Comparison of ENCODE assay signal across 8 cellular contexts in the genomic region with DNA sequence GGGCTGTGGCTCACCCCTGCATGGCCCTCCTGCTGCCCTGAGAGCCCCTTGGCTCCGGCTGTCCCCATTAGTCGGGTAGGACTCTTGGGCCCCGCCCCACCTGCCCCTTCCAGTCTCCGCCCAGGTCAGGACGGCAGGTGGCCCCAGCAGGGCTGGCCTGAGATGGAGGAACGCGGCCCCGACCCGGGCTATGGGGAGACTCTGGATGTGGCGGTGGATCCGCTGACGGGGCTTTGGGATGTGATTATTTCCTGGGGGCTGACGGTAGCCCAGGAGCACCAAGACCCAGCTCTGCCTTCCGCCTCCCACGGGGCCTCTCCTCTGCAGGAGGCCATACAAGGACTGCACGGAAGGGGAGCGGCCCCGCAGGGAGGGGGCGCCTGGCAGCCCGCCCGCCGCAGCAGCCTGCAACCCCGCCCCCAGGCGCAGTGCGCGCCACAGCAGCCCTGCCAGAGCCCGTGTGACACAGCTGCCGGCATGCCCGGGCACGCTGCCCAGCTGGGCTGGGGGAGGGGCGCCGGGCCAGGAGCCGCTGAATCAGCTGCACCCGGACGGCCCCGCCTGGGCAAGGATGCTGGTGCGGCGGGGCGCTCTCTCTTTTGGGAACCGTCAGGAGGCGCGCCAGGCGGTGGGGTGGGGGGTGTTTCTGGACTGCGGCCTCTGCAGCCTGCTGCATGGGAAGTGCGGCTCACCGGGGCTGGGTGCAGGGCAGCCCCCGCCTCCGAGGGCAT. TPM values are rescaled to one million over a fixed set of nuclear protein-coding genes. Genes with fewer than 3 reads are reported as not detected.
A peak's percentile ranks its signal among the peaks of the same experiment; 100 is the strongest.
DNase-seq lines count a peak whose midpoint lies in the region; ATAC-seq and TF ChIP-seq lines count a peak whose summit lies in the region.

No MANE protein-coding gene starts in this region.

- H3K27ac Mint-ChIP-seq in activated CD4-positive, alpha-beta T cell treated with anti-CD3 and anti-CD28 coated beads for 36 hours, result peak overlapping the region; percentile 97

- peak; percentile 48 for ATAC-seq in HG03378 (IDR thresholded peaks at IDR 0.05; ENCODE audit: unreplicated experiment)
- ATAC-seq in activated CD4-positive, alpha-beta T cell treated with anti-CD3 and anti-CD28 coated beads for 36 hours, result peak; percentile 88

- H3K27me3 Mint-ChIP-seq in activated CD4-positive, alpha-beta T cell treated with anti-CD3 and anti-CD28 coated beads for 36 hours, result no peaks in the 10 kb centered on the region

- no peaks in the 10 kb centered on the region for H3K36me3 Mint-ChIP-seq in activated CD4-positive, alpha-beta T cell treated with anti-CD3 and anti-CD28 coated beads for 36 hours (ENCODE audit: low read depth)

- POLR2A ChIA-PET in activated CD4-positive, alpha-beta T cell treated with anti-CD3 and anti-CD28 coated beads for 36 hours (lab: Charles Lee), result interaction anchor here (0.8 kb wide), 1 partner anchor 180 kb away, joined by 3 read pairs; no protein-coding TSS in a partner anchor

- intact Hi-C loops in activated CD4-positive, alpha-beta T cell treated with anti-CD3 and anti-CD28 coated beads for 36 hours (cut with DNase I, micrococcal nuclease), result loop anchor here (1.0 to 10.0 kb wide), 16 partner anchors 8 to 1715 kb away; a partner anchor contains a TSS

- TF ChIP-seq CTCF in choroid plexus epithelial cell (conservative IDR thresholded peaks at IDR 0.05; ENCODE audit: low read depth, low read length), result no peak

- CTCF ChIA-PET in activated CD4-positive, alpha-beta T cell treated with anti-CD3 and anti-CD28 coated beads for 36 hours (lab: Charles Lee), result interaction anchor here (0.7 to 1.0 kb wide), 5 partner anchors 8 to 142 kb away, joined by 3 to 4 read pairs (median 3); no protein-coding TSS in a partner anchor

- peak; percentile 90 for DNase-seq in Ammon's horn (ENCODE audit: low spot score)
- DNase-seq in GM19238 (ENCODE audit: insufficient read length, low spot score), result peak; percentile 90
- peak; percentile 87 for DNase-seq in NCI-H460 (ENCODE audit: extremely low read depth, low read depth)
- DNase-seq in activated CD4-positive, alpha-beta T cell treated with anti-CD3 and anti-CD28 coated beads for 36 hours, result peak; percentile 97
- DNase-seq in choroid plexus epithelial cell (ENCODE audit: low read depth), result peak; percentile 85
- peak; percentile 85 for DNase-seq in left kidney (ENCODE audit: low read depth, low spot score)
- peak; percentile 91 for DNase-seq in stimulated activated CD4-positive, alpha-beta T cell treated with anti-CD3 and anti-CD28 coated beads, Interleukin-2, amount 100 ng/mL, for 4 hours (ENCODE audit: low read depth)

- peak overlapping the region; percentile 78 for H3K4me3 Mint-ChIP-seq in activated CD4-positive, alpha-beta T cell treated with anti-CD3 and anti-CD28 coated beads for 36 hours

- peak overlapping the region; percentile 35 for H3K4me3 ChIP-seq in choroid plexus epithelial cell (ENCODE audit: low read depth, low read length)

- no peaks in the 10 kb centered on the region for H3K9me3 Mint-ChIP-seq in activated CD4-positive, alpha-beta T cell treated with anti-CD3 and anti-CD28 coated beads for 36 hours (ENCODE audit: low read depth)

- H3K4me1 Mint-ChIP-seq in activated CD4-positive, alpha-beta T cell treated with anti-CD3 and anti-CD28 coated beads for 36 hours, result peaks cover 71% of the 10 kb centered on the region

RNA-seq across cellular contexts. Expression of a gene that starts 9.2 kb away (rescaled TPM):
- total RNA-seq in NCI-H460 (2014; rRNA removed; shearing (Covaris generic)), result 49.0 and 56.6 TPM in 2 replicates
- 68.5 and 69.7 TPM in 2 replicates for polyA plus RNA-seq in NCI-H460 (2014; cell fraction: nucleus; rRNA removed)
- total RNA-seq in activated CD4-positive, alpha-beta T cell treated with anti-CD3 and anti-CD28 coated beads for 36 hours, result 10 to 100 TPM; 25.4 to 28.8 TPM

RNA-seq across cellular contexts. Expression of a gene that starts 14.4 kb away (rescaled TPM):
- 26.1 and 27.0 TPM in 2 replicates for total RNA-seq in NCI-H460 (2014; rRNA removed; shearing (Covaris generic))
- polyA plus RNA-seq in NCI-H460 (2014; cell fraction: nucleus; rRNA removed), result 26.3 and 29.5 TPM in 2 replicates
- total RNA-seq in activated CD4-positive, alpha-beta T cell treated with anti-CD3 and anti-CD28 coated beads for 36 hours, result 1 to 10 TPM; 4.2 to 5.2 TPM

Comparison
In these comparisons a context has a peak if more than half of its experiments do, and no peak if none do; other contexts are left out.
1. Peak in every context shown above with its lines: DNase-seq, ATAC-seq and H3K4me3 ChIP-seq.